In the genomic region with DNA sequence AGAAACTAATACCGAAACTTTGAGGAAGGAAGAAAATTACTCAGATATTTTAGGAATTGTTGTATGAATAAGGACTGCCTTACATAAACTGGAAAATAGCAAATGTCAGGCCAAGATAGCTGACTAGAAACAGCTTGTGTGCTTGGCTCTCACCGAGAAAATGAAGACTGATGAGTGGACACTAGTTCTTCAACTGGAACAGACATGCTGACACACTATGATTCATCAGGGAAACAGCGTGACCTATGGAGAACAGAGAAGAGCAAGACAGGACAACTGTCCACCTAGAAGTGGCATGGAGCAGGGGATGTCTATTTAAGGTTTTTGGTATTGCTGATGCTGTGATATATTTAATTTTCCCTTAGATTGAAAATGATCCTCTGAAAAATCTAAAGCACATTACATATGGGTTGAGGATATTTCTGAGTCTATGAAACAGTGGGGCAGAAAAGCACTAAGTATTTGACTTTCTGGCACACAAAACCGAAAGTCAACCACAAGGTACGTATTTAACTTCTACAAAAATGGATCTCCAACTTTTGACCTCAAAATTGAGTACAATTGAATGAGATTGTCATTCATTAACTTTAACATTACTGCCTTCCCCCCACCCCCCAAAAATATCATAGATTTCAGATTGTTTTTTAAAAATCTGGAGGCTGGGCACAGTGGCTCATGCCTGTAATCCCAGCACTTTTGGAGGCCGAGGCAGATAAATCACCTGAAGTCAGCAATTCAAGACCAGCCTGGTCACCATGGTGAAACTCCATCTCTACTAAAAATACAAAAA, we compare ENCODE assay signal across 2 cellular contexts.
TF ChIP-seq lines count a peak whose summit lies in the region.

No MANE protein-coding gene starts in this region.

TF ChIP-seq in HepG2, 621 proteins besides CTCF, POLR2A, EP300 and RAD21:
- TF ChIP-seq MAFK (conservative IDR thresholded peaks at IDR 0.05 in 1 of 2, IDR thresholded peaks at IDR 0.05 in 1 of 2; ENCODE audit: low read length in 2 of 2) = peak in 1 of 2 experiments; percentile 37; a peak in 1 of 4 replicates
- peak; percentile 41 for TF ChIP-seq MAFF (IDR thresholded peaks at IDR 0.05; ENCODE audit: low read depth, low read length)
- TF ChIP-seq ONECUT2 (CRISPR knock-in tag; IDR thresholded peaks at IDR 0.05) = no peak

TF ChIP-seq in GM12878, 131 proteins besides CTCF, POLR2A, EP300 and RAD21:
- TF ChIP-seq MTA2 (IDR thresholded peaks at IDR 0.05; ENCODE audit: low read depth) (0 out of 2 replicates have a peak, but pooled peaks have one; percentile 18), RUNX3 (IDR thresholded peaks at IDR 0.05; ENCODE audit: low read length) (0 out of 2 replicates have a peak, but pooled peaks have one; percentile 13), SMC3 (IDR thresholded peaks at IDR 0.05; ENCODE audit: borderline replicate concordance, low read length) (no peak)
